21 cellular contexts compared by ENCODE assay signal in genomic region chr14:53174918-53175317, GRCh38.
"Had no signal": no experiment of that assay in that cellular context is flagged by ENCODE, and none has a peak within 500 bp of the region (broad histone marks: within the 10 kb centered on the region; RNA-seq: fewer than 3 reads in every experiment).

No MANE protein-coding gene starts in this region.

- H3K4me3 ChIP-seq: dorsolateral prefrontal cortex, left ventricle myocardium inferior, lung, ovary, right atrium auricular region, sigmoid colon, skin epidermis, stomach, thoracic aorta had no signal

- H3K36me3 ChIP-seq: left ventricle myocardium inferior, ovary, right atrium auricular region, sigmoid colon, stomach, thoracic aorta had no signal

- H3K27me3 ChIP-seq: dorsolateral prefrontal cortex, ovary, right atrium auricular region, sigmoid colon, stomach had no signal

- H3K4me1 ChIP-seq: right atrium auricular region, sigmoid colon, stomach had no signal

- DNase-seq: cortex of kidney; dorsolateral prefrontal cortex; effector memory CD4-positive, alpha-beta T cell; immature natural killer cell; kidney; left cardiac atrium; left ventricle myocardium inferior; mesenchymal stem cell; naive thymus-derived CD4-positive, alpha-beta T cell; nephron progenitor cell; nucleus accumbens; ovary; sigmoid colon; stimulated activated CD4-positive, alpha-beta T cell treated with anti-CD3 and anti-CD28 coated beads, Interleukin-12 subunit alpha, Interleukin-12 subunit beta, amount 100 ng/mL, for 4 hours; stimulated activated naive CD4-positive, alpha-beta T cell; stomach; substantia nigra had no signal

- H3K9me3 ChIP-seq: left ventricle myocardium inferior, ovary, right atrium auricular region, sigmoid colon, stomach, thoracic aorta had no signal

- H3K27ac ChIP-seq: dorsolateral prefrontal cortex, left ventricle myocardium inferior, ovary, right atrium auricular region, sigmoid colon, skin epidermis, stomach, thoracic aorta had no signal
